ENCODE assay signal across 12 cellular contexts in genomic region chr7:105007298-105007697, GRCh38. TPM values are rescaled to one million over a fixed set of nuclear protein-coding genes. Genes with fewer than 3 reads are reported as not detected.
DNase-seq lines count a peak whose midpoint lies in the region; ATAC-seq, FAIRE-seq and TF ChIP-seq lines count a peak whose summit lies in the region.
"Had no signal": no experiment of that assay in that cellular context is flagged by ENCODE, and none has a peak within 500 bp of the region (broad histone marks: within the 10 kb centered on the region; RNA-seq: fewer than 3 reads in every experiment).

No MANE protein-coding gene starts in this region.

- H3K4me2 ChIP-seq in mesenchymal stem cell (ENCODE audit: low read length, poor library complexity, severe bottlenecking), result no peak overlapping the region

- FAIRE-seq in HTR-8/SVneo (lab: Jason Lieb, UNC), result no peak

- no peaks in the 10 kb centered on the region for H3K27me3 Mint-ChIP-seq in activated naive CD4-positive, alpha-beta T cell treated with anti-CD3 and anti-CD28 coated beads, Interleukin-2, amount 50 U/mL, for 24 hours
- no peaks in the 10 kb centered on the region for H3K27me3 Mint-ChIP-seq in activated CD8-positive, alpha-beta T cell treated with anti-CD3 and anti-CD28 coated beads, Interleukin-2, amount 10 ng/mL, durations not matched to agents 7 days and 5 days (ENCODE audit: low read depth)

- H4K91ac ChIP-seq in mesenchymal stem cell (ENCODE audit: low read length), result no peak overlapping the region

- H2BK12ac ChIP-seq in mesenchymal stem cell (ENCODE audit: low read length in 2 of 2), result no peak overlapping the region

- no peak overlapping the region for H3K14ac ChIP-seq in mesenchymal stem cell (ENCODE audit: low read length in 2 of 2)

- no peaks in the 10 kb centered on the region for H3K27me3 ChIP-seq in mesenchymal stem cell (ENCODE audit: control insufficient read depth in 1 of 2, insufficient read depth in 1 of 2, low read length in 2 of 2)
- no peaks in the 10 kb centered on the region for H3K27me3 ChIP-seq in transverse colon
- H3K27me3 ChIP-seq: heart left ventricle, testis had no signal

- no peak for TF ChIP-seq EP300 in transverse colon (IDR thresholded peaks at IDR 0.05; ENCODE audit: low read depth)

- peaks cover 76% of the 10 kb centered on the region for H3K4me1 Mint-ChIP-seq in activated naive CD4-positive, alpha-beta T cell treated with anti-CD3 and anti-CD28 coated beads, Interleukin-2, amount 50 U/mL, for 24 hours
- H3K4me1 Mint-ChIP-seq in activated CD8-positive, alpha-beta T cell treated with anti-CD3 and anti-CD28 coated beads, Interleukin-2, amount 10 ng/mL, durations not matched to agents 7 days and 5 days (ENCODE audit: low read depth), result peaks cover 57% of the 10 kb centered on the region

- no peak overlapping the region for H2AFZ ChIP-seq in mesenchymal stem cell (ENCODE audit: low read depth, low read length)

- H3K9me3 ChIP-seq in mesenchymal stem cell (ENCODE audit: control insufficient read depth, low read length) (no peaks in the 10 kb centered on the region), transverse colon (no peaks in the 10 kb centered on the region)
- H3K9me3 ChIP-seq: heart left ventricle, lower lobe of right lung, testis had no signal

- H3K18ac ChIP-seq in mesenchymal stem cell (ENCODE audit: low read depth in 1 of 2, low read length in 2 of 2), result no peak overlapping the region

- H2AK5ac ChIP-seq in mesenchymal stem cell (ENCODE audit: low read length, severe bottlenecking), result no peak overlapping the region

- H3K4me1 ChIP-seq in mesenchymal stem cell (ENCODE audit: control insufficient read depth, insufficient read depth, low read depth, low read length) (peaks cover 4% of the 10 kb centered on the region), transverse colon (peaks cover 44 to 78% (median 70%) of the 10 kb centered on the region in 4 donors)

- peak overlapping the region; percentile 59 for H3K27ac Mint-ChIP-seq in activated naive CD4-positive, alpha-beta T cell treated with anti-CD3 and anti-CD28 coated beads, Interleukin-2, amount 50 U/mL, for 24 hours
- peak overlapping the region; percentile 43 for H3K27ac Mint-ChIP-seq in activated CD8-positive, alpha-beta T cell treated with anti-CD3 and anti-CD28 coated beads, Interleukin-2, amount 10 ng/mL, durations not matched to agents 7 days and 5 days

- H3K4me3 ChIP-seq in mesenchymal stem cell (ENCODE audit: insufficient read depth in 1 of 2, low read depth in 1 of 2, low read length in 2 of 2) (peak overlapping the region in 1 of 2 experiments; percentile 12), transverse colon (peak overlapping the region in 1 of 4 donors; percentile 1)
- H3K4me3 ChIP-seq: lower lobe of right lung, testis had no signal

- H3K36me3 ChIP-seq in mesenchymal stem cell (ENCODE audit: control insufficient read depth in 1 of 2, insufficient read depth in 2 of 2, low read depth in 1 of 2, low read length in 2 of 2) (peaks cover 7 to 46% of the 10 kb centered on the region in 2 experiments), transverse colon (peaks cover 0 to 3% (median 0%) of the 10 kb centered on the region in 4 donors)

- peaks cover 15% of the 10 kb centered on the region for H3K36me3 Mint-ChIP-seq in activated naive CD4-positive, alpha-beta T cell treated with anti-CD3 and anti-CD28 coated beads, Interleukin-2, amount 50 U/mL, for 24 hours
- peaks cover 70% of the 10 kb centered on the region for H3K36me3 Mint-ChIP-seq in activated CD8-positive, alpha-beta T cell treated with anti-CD3 and anti-CD28 coated beads, Interleukin-2, amount 10 ng/mL, durations not matched to agents 7 days and 5 days (ENCODE audit: low read depth)

- H2BK120ac ChIP-seq in mesenchymal stem cell (ENCODE audit: low read depth, low read length), result no peak overlapping the region

- H2BK5ac ChIP-seq in mesenchymal stem cell (ENCODE audit: low read depth, low read length, poor library complexity, severe bottlenecking), result no peak overlapping the region

- H3K4ac ChIP-seq in mesenchymal stem cell (ENCODE audit: low read depth in 1 of 2, low read length in 2 of 2), result no peak overlapping the region

- H3K9me3 Mint-ChIP-seq in activated naive CD4-positive, alpha-beta T cell treated with anti-CD3 and anti-CD28 coated beads, Interleukin-2, amount 50 U/mL, for 24 hours, result no peaks in the 10 kb centered on the region
- H3K9me3 Mint-ChIP-seq in activated CD8-positive, alpha-beta T cell treated with anti-CD3 and anti-CD28 coated beads, Interleukin-2, amount 10 ng/mL, durations not matched to agents 7 days and 5 days (ENCODE audit: insufficient read depth), result no peaks in the 10 kb centered on the region

- no peak for DNase-seq in activated naive CD4-positive, alpha-beta T cell (lab: John Stamatoyannopoulos, UW)
- DNase-seq in activated CD8-positive, alpha-beta T cell treated with anti-CD3 and anti-CD28 coated beads, Interleukin-2, amount 10 ng/mL, durations not matched to agents 7 days and 5 days, result no peak
- no peak for DNase-seq in mesenchymal stem cell
- no peak for DNase-seq in transverse colon
- DNase-seq in HTR-8/SVneo (ENCODE audit: insufficient read length, low spot score), result no peak
- DNase-seq: EL, heart left ventricle, lower lobe of right lung, testis had no signal

- H3K27ac ChIP-seq in mesenchymal stem cell (ENCODE audit: low read length, poor library complexity, severe bottlenecking) (no peak overlapping the region), transverse colon (peak overlapping the region; percentile 98 to 100 (median 99))
- H3K27ac ChIP-seq: lower lobe of right lung had no signal

- H3K9ac ChIP-seq in mesenchymal stem cell (ENCODE audit: low read length), result peak overlapping the region; percentile 100

- POLR2A ChIA-PET in activated CD8-positive, alpha-beta T cell treated with anti-CD3 and anti-CD28 coated beads, Interleukin-2, amount 10 ng/mL, durations not matched to agents 7 days and 5 days (lab: Charles Lee), result interaction anchor here (1.4 to 13.8 kb wide), 4 partner anchors 11 to 64 kb away, joined by 3 to 373 read pairs (median 128); no protein-coding TSS in a partner anchor

- H3K79me1 ChIP-seq in mesenchymal stem cell (replicated peaks; ENCODE audit: low read length, poor library complexity, severe bottlenecking), result no peaks in the 10 kb centered on the region

- no peak for TF ChIP-seq POLR2A in transverse colon (IDR thresholded peaks at IDR 0.05)

- H3K4me3 Mint-ChIP-seq in activated naive CD4-positive, alpha-beta T cell treated with anti-CD3 and anti-CD28 coated beads, Interleukin-2, amount 50 U/mL, for 24 hours, result no peak overlapping the region
- H3K4me3 Mint-ChIP-seq in activated CD8-positive, alpha-beta T cell treated with anti-CD3 and anti-CD28 coated beads, Interleukin-2, amount 10 ng/mL, durations not matched to agents 7 days and 5 days, result no peak overlapping the region

- 100% methylated on average over 4 of the region's 5 CpGs for WGBS in mesenchymal stem cell
- WGBS in transverse colon (ENCODE audit: low coverage in 1 of 2), 2 donors, result 50 to 79% methylated on average over 3 to 5 of the region's 5 CpGs

- intact Hi-C loops in transverse colon (cut with DNase I; ENCODE audit: low total_unique reads), result no loop called here

- no peak overlapping the region for H3K23ac ChIP-seq in mesenchymal stem cell (ENCODE audit: low read length in 2 of 2)

- ATAC-seq in activated CD8-positive, alpha-beta T cell treated with anti-CD3 and anti-CD28 coated beads, Interleukin-2, amount 10 ng/mL, durations not matched to agents 7 days and 5 days, result no peak
- ATAC-seq in GM21529 (IDR thresholded peaks at IDR 0.05; ENCODE audit: unreplicated experiment) (no peak), GM21619 (IDR thresholded peaks at IDR 0.05; ENCODE audit: unreplicated experiment) (no peak)
- ATAC-seq: heart left ventricle had no signal

- no peak overlapping the region for H4K8ac ChIP-seq in mesenchymal stem cell (ENCODE audit: low read length)

- H2BK15ac ChIP-seq in mesenchymal stem cell (ENCODE audit: low read depth, poor library complexity, severe bottlenecking), result no peak overlapping the region

- TF ChIP-seq CTCF in transverse colon (IDR thresholded peaks at IDR 0.05), result no peak

- CTCF ChIA-PET in activated CD8-positive, alpha-beta T cell treated with anti-CD3 and anti-CD28 coated beads, Interleukin-2, amount 10 ng/mL, durations not matched to agents 7 days and 5 days (lab: Charles Lee), result interaction anchor here (1.0 to 3.5 kb wide), 11 partner anchors 8 to 124 kb away, joined by 3 to 21 read pairs (median 5); no protein-coding TSS in a partner anchor

- in situ Hi-C loops in transverse colon (cut with MboI; ENCODE audit: low pct_ligation_motif_present in 1 of 4, low pct_unique_long_range_greater_than_20kb in 1 of 4, low sequenced_read_pairs in 3 of 4), result no loop called here

RNA-seq across cellular contexts. Expression of gene KMT2E, which starts 6.7 kb away (rescaled TPM):
- total RNA-seq in activated CD8-positive, alpha-beta T cell treated with anti-CD3 and anti-CD28 coated beads, Interleukin-2, amount 10 ng/mL, durations not matched to agents 7 days and 5 days, result 100 to 1,000 TPM in 1 of 2 experiments, 10 to 100 TPM in 1; 95.1 to 105 TPM
- polyA plus RNA-seq in mesenchymal stem cell (2013, experiment 1 of 2), result 37.5 TPM
- 35.8 TPM for polyA plus RNA-seq in mesenchymal stem cell (2013, experiment 2 of 2)
- 100 to 1,000 TPM in 3 of 4 donors, 10 to 100 TPM in 1; 86.8 to 362 (median 178) TPM for total RNA-seq in transverse colon
